Comparison of ENCODE assay signal across 14 cellular contexts in the genomic region with DNA sequence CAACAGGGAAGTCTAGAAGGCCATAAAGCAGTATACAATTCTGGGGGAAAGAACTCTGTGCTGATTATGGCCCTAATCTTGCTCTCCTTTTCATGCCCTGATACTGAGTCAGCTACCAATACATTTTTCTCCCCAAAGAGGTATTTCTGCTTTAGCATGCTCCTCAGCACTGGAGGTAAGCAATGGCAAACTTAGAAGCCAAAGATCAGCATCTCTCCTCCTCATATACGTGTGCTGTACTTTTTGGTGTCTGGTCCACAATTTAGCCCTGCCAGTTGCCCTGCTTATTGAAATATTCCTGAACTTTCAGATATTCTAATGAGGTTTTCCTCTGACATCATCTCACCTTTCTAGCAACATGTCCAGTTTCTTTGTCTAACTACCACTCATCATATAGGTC.
DNase-seq lines count a peak whose midpoint lies in the region; ATAC-seq and TF ChIP-seq lines count a peak whose summit lies in the region.
"Had no signal": no experiment of that assay in that cellular context is flagged by ENCODE, and none has a peak within 500 bp of the region (broad histone marks: within the 10 kb centered on the region; RNA-seq: fewer than 3 reads in every experiment).

No MANE protein-coding gene starts in this region.

- H3K36me3 ChIP-seq in breast epithelium = peaks cover 4% of the 10 kb centered on the region

- intact Hi-C loops in MCF 10A (cut with micrococcal nuclease) (loop anchor here (5.0 kb wide), 1 partner anchor 365 kb away; no protein-coding TSS in a partner anchor), breast epithelium (cut with DNase I; ENCODE audit: low total_unique reads) (no loop called here)

- no peak overlapping the region for H3K27ac ChIP-seq in breast epithelium
- peak overlapping the region; percentile 25 for H3K27ac ChIP-seq in foreskin keratinocyte

- TF ChIP-seq CTCF in MCF 10A (IDR thresholded peaks at IDR 0.05; ENCODE audit: unreplicated experiment) (no peak), breast epithelium (IDR thresholded peaks at IDR 0.05) (no peak), foreskin keratinocyte (conservative IDR thresholded peaks at IDR 0.05) (no peak), GM10266 (IDR thresholded peaks at IDR 0.05; ENCODE audit: control insufficient read depth, insufficient read depth, low read depth, missing control alignments) (no peak)

- POLR2A ChIA-PET in MCF 10A (lab: Yijun Ruan, JAX) = no interaction called here

- peaks cover 0 to 8% of the 10 kb centered on the region in 2 donors for H3K9me3 ChIP-seq in breast epithelium

- ATAC-seq in foreskin keratinocyte (peak; percentile 10), GM18858 (IDR thresholded peaks at IDR 0.05; ENCODE audit: unreplicated experiment) (no peak), GM18867 (IDR thresholded peaks at IDR 0.05; ENCODE audit: unreplicated experiment) (no peak)

- TF ChIP-seq POLR2A in breast epithelium (IDR thresholded peaks at IDR 0.05) = no peak

- H3K27me3 ChIP-seq in breast epithelium (no peaks in the 10 kb centered on the region), foreskin keratinocyte (no peaks in the 10 kb centered on the region)

- no peak overlapping the region for H3K4me3 Mint-ChIP-seq in MCF 10A (ENCODE audit: unreplicated experiment)
- H3K4me3 Mint-ChIP-seq: CD4-positive, alpha-beta memory T cell had no signal

- H3K4me1 Mint-ChIP-seq in MCF 10A (ENCODE audit: insufficient read depth, unreplicated experiment) = peaks cover 17% of the 10 kb centered on the region
- H3K4me1 Mint-ChIP-seq: CD4-positive, alpha-beta memory T cell had no signal

- CTCF ChIA-PET in MCF 10A (lab: Yijun Ruan, JAX) = interaction anchor here (0.7 kb wide), 1 partner anchor 1790 kb away, joined by 3 read pairs; no protein-coding TSS in a partner anchor

- H3K4me1 ChIP-seq in breast epithelium (no peaks in the 10 kb centered on the region), foreskin keratinocyte (peaks cover 27% of the 10 kb centered on the region)

- DNase-seq in MCF 10A (ENCODE audit: unreplicated experiment) (no peak), breast epithelium (ENCODE audit: low spot score in 2 of 2) (no peak), astrocyte of the hippocampus (ENCODE audit: low read depth, low spot score) (peak; percentile 26), foreskin keratinocyte (peak; percentile 21 to 52), SIG-M5 (lab: John Stamatoyannopoulos, UW) (no peak), GM10266 (ENCODE audit: extremely low spot score) (no peak)
- DNase-seq: AML-193; CD4-positive, alpha-beta memory T cell; NCI-H146; NCI-H2227 treated with DMSO at 0.1 percent for 48 hours; NCI-H524 treated with DMSO at 0.1 percent for 48 hours; OCI-M1 had no signal

- H3K9me3 Mint-ChIP-seq in MCF 10A (ENCODE audit: unreplicated experiment) = peaks cover 16% of the 10 kb centered on the region

- no peak overlapping the region for H3K4me3 ChIP-seq in breast epithelium

- H3K36me3 Mint-ChIP-seq in MCF 10A (ENCODE audit: insufficient read depth, unreplicated experiment) = no peaks in the 10 kb centered on the region
- H3K36me3 Mint-ChIP-seq: CD4-positive, alpha-beta memory T cell had no signal

- BruUV-seq in MCF 10A (replicated peaks; lab: Mats Ljungman, UMichigan) = no TSS peak

- no peaks in the 10 kb centered on the region for H3K27me3 Mint-ChIP-seq in MCF 10A (ENCODE audit: insufficient read depth, unreplicated experiment)
- H3K27me3 Mint-ChIP-seq: CD4-positive, alpha-beta memory T cell had no signal

- peak overlapping the region; percentile 67 for H3K27ac Mint-ChIP-seq in MCF 10A (ENCODE audit: low read depth, unreplicated experiment)
- H3K27ac Mint-ChIP-seq: CD4-positive, alpha-beta memory T cell had no signal

Comparison
In these comparisons a context has a peak if more than half of its experiments do, and no peak if none do; other contexts are left out.
1. DNase-seq: peak in astrocyte of the hippocampus (single experiment) and foreskin keratinocyte (2 of 2); none in MCF 10A (single experiment), breast epithelium (0 of 2), SIG-M5 (single experiment) and GM10266 (single experiment).